ENCODE assay signal across 14 cellular contexts in the genomic region with DNA sequence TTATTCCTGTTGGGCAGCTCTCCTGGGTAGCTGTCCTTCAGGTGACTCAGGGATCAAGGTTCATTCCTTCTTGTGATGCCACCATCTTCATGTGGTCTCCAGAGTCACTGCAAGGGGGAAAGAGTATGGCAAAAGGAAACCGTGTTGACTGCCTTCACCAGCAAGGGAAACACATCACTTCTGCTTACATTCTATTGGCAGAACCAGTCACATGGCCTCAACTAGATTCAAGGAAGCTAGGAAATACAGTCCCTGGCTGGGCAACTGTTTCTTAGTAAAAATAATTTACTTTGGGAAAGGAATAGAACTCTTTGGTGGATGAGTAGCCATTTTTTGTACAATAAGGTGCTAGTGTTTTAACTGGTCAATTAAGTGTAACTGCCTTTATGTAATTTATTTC.
"Had no signal": no experiment of that assay in that cellular context is flagged by ENCODE, and none has a peak within 500 bp of the region (broad histone marks: within the 10 kb centered on the region; RNA-seq: fewer than 3 reads in every experiment).

No MANE protein-coding gene starts in this region.

- H3K4me3 ChIP-seq: adrenal gland, esophagus muscularis mucosa, spleen, upper lobe of left lung had no signal

- H3K9me3 ChIP-seq: adrenal gland, esophagus muscularis mucosa, spleen, upper lobe of left lung had no signal

- H3K27me3 ChIP-seq: adrenal gland, esophagus muscularis mucosa, spleen, upper lobe of left lung had no signal

- DNase-seq: activated CD4-positive, alpha-beta memory T cell treated with anti-CD3 and anti-CD28 coated beads for 36 hours; activated CD8-positive, alpha-beta memory T cell treated with anti-CD3 and anti-CD28 coated beads, Interleukin-2, amount 10 ng/mL, durations not matched to agents 7 days and 5 days; activated effector memory CD4-positive, alpha-beta T cell treated with anti-CD3 and anti-CD28 coated beads, Interleukin-2, amount 50 U/mL, for 16 hours; activated T-cell treated with anti-CD3 and anti-CD28 coated beads, Interleukin-2, amount 50 U/mL, for 4 hours; adrenal gland; caudate nucleus; hippocampal formation; spleen; stimulated activated naive CD8-positive, alpha-beta T cell treated with anti-CD3 and anti-CD28 coated beads, Interleukin-15, amount 100 ng/mL, for 72 hours; T-helper 9 cell; upper lobe of left lung had no signal

- H3K27ac ChIP-seq: adrenal gland, esophagus muscularis mucosa, spleen, upper lobe of left lung, VCaP had no signal

- H3K36me3 ChIP-seq: adrenal gland, esophagus muscularis mucosa, spleen, upper lobe of left lung had no signal

- ATAC-seq: activated CD8-positive, alpha-beta memory T cell treated with anti-CD3 and anti-CD28 coated beads, Interleukin-2, amount 10 ng/mL, durations not matched to agents 7 days and 5 days; activated T-cell treated with anti-CD3 and anti-CD28 coated beads, Interleukin-2, amount 50 U/mL, for 4 hours; sciatic nerve; stimulated activated naive CD8-positive, alpha-beta T cell treated with anti-CD3 and anti-CD28 coated beads, Interleukin-15, amount 100 ng/mL, for 72 hours had no signal
